9 cellular contexts compared by ENCODE assay signal in the genomic region with DNA sequence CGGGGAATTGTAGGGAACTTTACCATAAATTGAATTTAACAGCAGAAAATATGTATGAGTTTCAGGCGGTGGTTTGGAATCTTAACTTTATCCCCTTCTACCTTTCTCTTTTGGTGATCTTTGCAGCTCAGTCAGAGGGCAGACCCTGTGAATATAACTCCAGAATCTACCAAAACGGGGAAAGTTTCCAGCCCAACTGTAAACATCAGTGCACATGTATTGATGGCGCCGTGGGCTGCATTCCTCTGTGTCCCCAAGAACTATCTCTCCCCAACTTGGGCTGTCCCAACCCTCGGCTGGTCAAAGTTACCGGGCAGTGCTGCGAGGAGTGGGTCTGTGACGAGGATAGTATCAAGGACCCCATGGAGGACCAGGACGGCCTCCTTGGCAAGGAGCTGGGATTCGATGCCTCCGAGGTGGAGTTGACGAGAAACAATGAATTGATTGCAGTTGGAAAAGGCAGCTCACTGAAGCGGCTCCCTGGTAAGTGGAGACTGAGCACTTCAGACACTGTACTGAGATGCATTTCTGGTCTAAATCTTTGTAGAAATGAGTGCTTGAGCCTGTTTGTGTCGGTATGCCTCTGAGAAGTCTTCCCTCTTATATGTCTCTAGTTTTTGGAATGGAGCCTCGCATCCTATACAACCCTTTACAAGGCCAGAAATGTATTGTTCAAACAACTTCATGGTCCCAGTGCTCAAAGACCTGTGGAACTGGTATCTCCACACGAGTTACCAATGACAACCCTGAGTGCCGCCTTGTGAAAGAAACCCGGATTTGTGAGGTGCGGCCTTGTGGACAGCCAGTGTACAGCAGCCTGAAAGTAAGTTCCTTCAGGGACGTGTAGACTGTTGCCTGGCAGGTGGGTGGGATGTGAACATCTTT. TPM values are rescaled to one million over a fixed set of nuclear protein-coding genes. Genes with fewer than 3 reads are reported as not detected.
A peak's percentile ranks its signal among the peaks of the same experiment; 100 is the strongest.
DNase-seq lines count a peak whose midpoint lies in the region; TF ChIP-seq lines count a peak whose summit lies in the region.
"Had no signal": no experiment of that assay in that cellular context is flagged by ENCODE, and none has a peak within 500 bp of the region (broad histone marks: within the 10 kb centered on the region; RNA-seq: fewer than 3 reads in every experiment).

No MANE protein-coding gene starts in this region.

- intact Hi-C loops in dorsolateral prefrontal cortex (cut with DNase I): loop anchor here (10.0 kb wide), 2 partner anchors 113 to 123 kb away; a partner anchor contains a TSS

- H3K36me3 ChIP-seq in mesodermal cell (ENCODE audit: control insufficient read depth, insufficient read depth, low read length): peaks cover 27% of the 10 kb centered on the region

- peaks cover 15% of the 10 kb centered on the region for H3K4me1 ChIP-seq in mesodermal cell (ENCODE audit: control insufficient read depth, insufficient read depth, low read length, poor library complexity, severe bottlenecking)

- H3K4me3 ChIP-seq in AG09309 (ENCODE audit: control insufficient read depth, low read depth, low read length) (peak overlapping the region; percentile 67), dorsolateral prefrontal cortex (peak overlapping the region; percentile 10 to 83 (median 70)), mesodermal cell (ENCODE audit: extremely low read depth, insufficient read depth, low read length, poor library complexity, severe bottlenecking) (peak overlapping the region; percentile 91)

- TF ChIP-seq CTCF in AG09309 (IDR thresholded peaks at IDR 0.05; ENCODE audit: control insufficient read depth, insufficient read depth, low read depth, low read length, missing control alignments) (peak; percentile 35), dorsolateral prefrontal cortex (IDR thresholded peaks at IDR 0.05 in 54 of 56, conservative IDR thresholded peaks at IDR 0.05 in 2 of 56; ENCODE audit: low read depth in 1 of 56, partially characterized antibody in 56 of 56) (peak in 20 of 56 donors; percentile 6 to 42 (median 18))

- peaks cover 0 to 8% (median 0%) of the 10 kb centered on the region in 45 donors for H3K27me3 ChIP-seq in dorsolateral prefrontal cortex

- WGBS in mesodermal cell (ENCODE audit: insufficient coverage in 2 of 2), 2 experiments: 25 to 27% methylated on average over 13 to 17 of the region's 21 CpGs

- peak overlapping the region in 45 of 59 donors; percentile 19 to 93 (median 82) for H3K27ac ChIP-seq in dorsolateral prefrontal cortex
- peak overlapping the region; percentile 99 for H3K27ac ChIP-seq in mesodermal cell (ENCODE audit: low read depth, low read length, severe bottlenecking)

- no peaks in the 10 kb centered on the region for H3K9me3 ChIP-seq in mesodermal cell (ENCODE audit: control insufficient read depth, low read length)

- DNase-seq in AG09309 (ENCODE audit: low read depth) (no peak), LHCN-M2 (ENCODE audit: low read depth) (peak; percentile 87), dorsolateral prefrontal cortex (no peak), NCI-H2171 (lab: John Stamatoyannopoulos, UW) (no peak), superior temporal gyrus (ENCODE audit: extremely low spot score) (no peak), activated gamma-delta T cell (lab: John Stamatoyannopoulos, UW) (no peak), NCI-H2227 treated with DMSO at 0.1 percent for 48 hours (lab: John Stamatoyannopoulos, UW) (no peak)

RNA-seq across cellular contexts. Expression of a gene that starts 1.5 kb away (rescaled TPM):
- 23.1 and 28.7 TPM in 2 replicates for total RNA-seq in LHCN-M2 (2014; rRNA removed)
- polyA plus RNA-seq in LHCN-M2 (2012): 427 TPM
- 100 to 1,000 TPM in 1 of 120 experiments, 10 to 100 TPM in 102, 1 to 10 TPM in 17; 5.9 to 119 (median 14.1) TPM for total RNA-seq in dorsolateral prefrontal cortex
- 311 TPM for polyA plus RNA-seq in mesodermal cell (2013, experiment 1 of 2)
- 252 TPM for polyA plus RNA-seq in mesodermal cell (2013, experiment 2 of 2)
- total RNA-seq: mononuclear cell had no signal
